Comparison of ENCODE assay signal across 15 cellular contexts in genomic region chr10:6292741-6293151, GRCh38.
DNase-seq lines count a peak whose midpoint lies in the region; ATAC-seq lines count a peak whose summit lies in the region.
"Had no signal": no experiment of that assay in that cellular context is flagged by ENCODE, and none has a peak within 500 bp of the region (broad histone marks: within the 10 kb centered on the region; RNA-seq: fewer than 3 reads in every experiment).

No MANE protein-coding gene starts in this region.

- peaks cover 20% of the 10 kb centered on the region for H3K36me3 Mint-ChIP-seq in T-helper 1 cell treated with Interleukin-12 subunit alpha and Interleukin-12 subunit beta and Interleukin-4 antibody, amounts not matched to agents 30 μg/mL and 1 μg/mL, for 36 hours (ENCODE audit: low read depth)
- H3K36me3 Mint-ChIP-seq in activated naive CD8-positive, alpha-beta T cell treated with anti-CD3 and anti-CD28 coated beads, Interleukin-2, amount 10 ng/mL, durations not matched to agents 7 days and 5 days: peaks cover 29% of the 10 kb centered on the region
- H3K36me3 Mint-ChIP-seq in naive thymus-derived CD4-positive, alpha-beta T cell: peaks cover 0 to 35% (median 0%) of the 10 kb centered on the region in 5 donors

- H3K4me3 Mint-ChIP-seq in T-helper 1 cell treated with Interleukin-12 subunit alpha and Interleukin-12 subunit beta and Interleukin-4 antibody, amounts not matched to agents 30 μg/mL and 1 μg/mL, for 36 hours: no peak overlapping the region
- H3K4me3 Mint-ChIP-seq in activated naive CD8-positive, alpha-beta T cell treated with anti-CD3 and anti-CD28 coated beads, Interleukin-2, amount 10 ng/mL, durations not matched to agents 7 days and 5 days: no peak overlapping the region
- peak overlapping the region in 2 of 10 donors; percentile 6 to 26 for H3K4me3 Mint-ChIP-seq in naive thymus-derived CD4-positive, alpha-beta T cell
- H3K4me3 Mint-ChIP-seq: stimulated activated memory B cell treated with anti-CD40 and anti-IgM and Interleukin-4, amounts not matched to agents 10 μg/mL and 1 μg/mL and 100 μg/mL, for 72 hours had no signal

- intact Hi-C loops in naive thymus-derived CD4-positive, alpha-beta T cell (cut with micrococcal nuclease): loop anchor here (5.0 kb wide), 4 partner anchors 35 to 110 kb away; partner anchors contain the start of gene PFKFB3 (in 2 of the 2)

- H3K4me1 Mint-ChIP-seq in T-helper 1 cell treated with Interleukin-12 subunit alpha and Interleukin-12 subunit beta and Interleukin-4 antibody, amounts not matched to agents 30 μg/mL and 1 μg/mL, for 36 hours (ENCODE audit: low read depth): peaks cover 46% of the 10 kb centered on the region
- H3K4me1 Mint-ChIP-seq in activated naive CD8-positive, alpha-beta T cell treated with anti-CD3 and anti-CD28 coated beads, Interleukin-2, amount 10 ng/mL, durations not matched to agents 7 days and 5 days: peaks cover 41% of the 10 kb centered on the region
- peaks cover 4 to 55% (median 32%) of the 10 kb centered on the region in 7 donors for H3K4me1 Mint-ChIP-seq in naive thymus-derived CD4-positive, alpha-beta T cell

- no peak overlapping the region for H3K4me3 ChIP-seq in naive thymus-derived CD4-positive, alpha-beta T cell (ENCODE audit: low read length)
- H3K4me3 ChIP-seq: skin epidermis had no signal

- CTCF ChIA-PET in naive thymus-derived CD4-positive, alpha-beta T cell (lab: Charles Lee): interaction anchor here (0.6 to 0.9 kb wide), 2 partner anchors 20 to 278 kb away, joined by 4 to 6 read pairs; no protein-coding TSS in a partner anchor

- peaks cover 6 to 8% of the 10 kb centered on the region in 2 donors for H3K4me1 ChIP-seq in naive thymus-derived CD4-positive, alpha-beta T cell (ENCODE audit: control insufficient read depth in 2 of 2, insufficient read depth in 2 of 2, low read length in 2 of 2)

- H3K27ac ChIP-seq in naive thymus-derived CD4-positive, alpha-beta T cell (ENCODE audit: low read depth, low read length): no peak overlapping the region

- POLR2A ChIA-PET in activated naive CD8-positive, alpha-beta T cell treated with anti-CD3 and anti-CD28 coated beads, Interleukin-2, amount 10 ng/mL, durations not matched to agents 7 days and 5 days (lab: Charles Lee): no interaction called here
- POLR2A ChIA-PET in naive thymus-derived CD4-positive, alpha-beta T cell (lab: Charles Lee): interaction anchor here (0.5 to 0.6 kb wide), 3 partner anchors 10 to 63 kb away, joined by 3 read pairs; no protein-coding TSS in a partner anchor

- H3K36me3 ChIP-seq in naive thymus-derived CD4-positive, alpha-beta T cell (ENCODE audit: control insufficient read depth in 2 of 3, insufficient read depth in 3 of 3, low read length in 3 of 3): no peaks in the 10 kb centered on the region

- DNase-seq in T-helper 1 cell (no peak), KBM-7 (peak; percentile 63), T-helper 9 cell (no peak), NCI-H2227 (lab: John Stamatoyannopoulos, UW; ENCODE audit: unreplicated experiment) (no peak)
- no peak for DNase-seq in activated naive CD8-positive, alpha-beta T cell treated with anti-CD3 and anti-CD28 coated beads, Interleukin-2, amount 10 ng/mL, durations not matched to agents 7 days and 5 days
- no peak for DNase-seq in naive thymus-derived CD4-positive, alpha-beta T cell
- DNase-seq: COR-L47, kidney glomerular epithelial cell, midbrain, NCI-H146, RPMI8226 had no signal

- peak overlapping the region; percentile 72 for H3K27ac Mint-ChIP-seq in T-helper 1 cell treated with Interleukin-12 subunit alpha and Interleukin-12 subunit beta and Interleukin-4 antibody, amounts not matched to agents 30 μg/mL and 1 μg/mL, for 36 hours
- H3K27ac Mint-ChIP-seq in activated naive CD8-positive, alpha-beta T cell treated with anti-CD3 and anti-CD28 coated beads, Interleukin-2, amount 10 ng/mL, durations not matched to agents 7 days and 5 days: peak overlapping the region; percentile 45
- peak overlapping the region in 7 of 9 donors; percentile 10 to 72 (median 34) for H3K27ac Mint-ChIP-seq in naive thymus-derived CD4-positive, alpha-beta T cell
- H3K27ac Mint-ChIP-seq: stimulated activated memory B cell treated with anti-CD40 and anti-IgM and Interleukin-4, amounts not matched to agents 10 μg/mL and 1 μg/mL and 100 μg/mL, for 72 hours had no signal

- H3K27me3 Mint-ChIP-seq in T-helper 1 cell treated with Interleukin-12 subunit alpha and Interleukin-12 subunit beta and Interleukin-4 antibody, amounts not matched to agents 30 μg/mL and 1 μg/mL, for 36 hours (ENCODE audit: low read depth): no peaks in the 10 kb centered on the region
- H3K27me3 Mint-ChIP-seq in activated naive CD8-positive, alpha-beta T cell treated with anti-CD3 and anti-CD28 coated beads, Interleukin-2, amount 10 ng/mL, durations not matched to agents 7 days and 5 days: no peaks in the 10 kb centered on the region
- no peaks in the 10 kb centered on the region for H3K27me3 Mint-ChIP-seq in naive thymus-derived CD4-positive, alpha-beta T cell
- H3K27me3 Mint-ChIP-seq: stimulated activated memory B cell treated with anti-CD40 and anti-IgM and Interleukin-4, amounts not matched to agents 10 μg/mL and 1 μg/mL and 100 μg/mL, for 72 hours had no signal

- H3K9me3 ChIP-seq in naive thymus-derived CD4-positive, alpha-beta T cell (ENCODE audit: control insufficient read depth in 2 of 3, low read length in 3 of 3): no peaks in the 10 kb centered on the region

- in situ Hi-C loops in KBM-7 (cut with MboI; ENCODE audit: low pct_unique_long_range_greater_than_20kb, low sequenced_read_pairs): no loop called here

- no peak for ATAC-seq in activated naive CD8-positive, alpha-beta T cell treated with anti-CD3 and anti-CD28 coated beads, Interleukin-2, amount 10 ng/mL, durations not matched to agents 7 days and 5 days (ENCODE audit: low read depth)
- ATAC-seq in naive thymus-derived CD4-positive, alpha-beta T cell: no peak
- ATAC-seq in HG03095 (IDR thresholded peaks at IDR 0.05; ENCODE audit: unreplicated experiment): no peak
- ATAC-seq: stimulated activated memory B cell treated with anti-CD40 and anti-IgM and Interleukin-4, amounts not matched to agents 10 μg/mL and 1 μg/mL and 100 μg/mL, for 72 hours had no signal

- H3K27me3 ChIP-seq in naive thymus-derived CD4-positive, alpha-beta T cell (ENCODE audit: control insufficient read depth in 2 of 2, insufficient read depth in 2 of 2, low read length in 2 of 2): no peaks in the 10 kb centered on the region

- H3K9me3 Mint-ChIP-seq in T-helper 1 cell treated with Interleukin-12 subunit alpha and Interleukin-12 subunit beta and Interleukin-4 antibody, amounts not matched to agents 30 μg/mL and 1 μg/mL, for 36 hours: peaks cover 14% of the 10 kb centered on the region
- peaks cover 8% of the 10 kb centered on the region for H3K9me3 Mint-ChIP-seq in activated naive CD8-positive, alpha-beta T cell treated with anti-CD3 and anti-CD28 coated beads, Interleukin-2, amount 10 ng/mL, durations not matched to agents 7 days and 5 days
- H3K9me3 Mint-ChIP-seq in naive thymus-derived CD4-positive, alpha-beta T cell: peaks cover 0 to 7% (median 0%) of the 10 kb centered on the region in 11 donors
- H3K9me3 Mint-ChIP-seq: stimulated activated memory B cell treated with anti-CD40 and anti-IgM and Interleukin-4, amounts not matched to agents 10 μg/mL and 1 μg/mL and 100 μg/mL, for 72 hours had no signal
